8 cellular contexts compared by ENCODE assay signal in the genomic region with DNA sequence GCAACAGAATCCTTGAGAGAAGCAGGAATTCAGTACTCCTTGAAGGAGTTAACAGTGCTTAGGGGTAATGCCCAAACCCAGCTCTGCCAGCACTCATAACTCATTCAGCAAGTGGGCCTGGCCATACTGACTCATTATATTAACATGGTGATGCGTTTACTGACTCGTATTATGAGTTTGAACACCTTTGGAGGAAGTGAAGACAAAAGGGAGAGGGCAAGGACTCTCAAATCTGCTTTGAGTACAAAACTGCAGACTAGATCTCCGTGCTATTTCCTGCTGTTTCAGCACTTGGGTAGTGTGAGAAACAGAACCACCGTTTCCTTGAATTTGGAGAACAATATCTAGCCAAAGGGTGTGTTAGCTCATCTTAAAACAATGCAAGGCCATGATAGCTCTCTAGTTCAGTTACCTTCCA. TPM values are rescaled to one million over a fixed set of nuclear protein-coding genes. Genes with fewer than 3 reads are reported as not detected.
DNase-seq lines count a peak whose midpoint lies in the region; ATAC-seq and TF ChIP-seq lines count a peak whose summit lies in the region.
"Had no signal": no experiment of that assay in that cellular context is flagged by ENCODE, and none has a peak within 500 bp of the region (broad histone marks: within the 10 kb centered on the region; RNA-seq: fewer than 3 reads in every experiment).

No MANE protein-coding gene starts in this region.

- H3K27me3 Mint-ChIP-seq in chondrocyte (ENCODE audit: low read depth): no peaks in the 10 kb centered on the region

- ATAC-seq in GM19043 (IDR thresholded peaks at IDR 0.05; ENCODE audit: low read depth, unreplicated experiment) (peak; percentile 58), HG02870 (IDR thresholded peaks at IDR 0.05; ENCODE audit: unreplicated experiment) (peak; percentile 93), SK-N-SH treated with all-trans-retinoic acid at 6 μM for 48 hours (peak; percentile 53; the same call in 2 of the 3 replicates), HG03457 (IDR thresholded peaks at IDR 0.05; ENCODE audit: unreplicated experiment) (no peak), HG02938 (IDR thresholded peaks at IDR 0.05; ENCODE audit: unreplicated experiment) (no peak)

- no peak overlapping the region for H3K27ac Mint-ChIP-seq in chondrocyte (ENCODE audit: unreplicated experiment)

- DNase-seq in renal cortical epithelial cell (ENCODE audit: low read depth) (peak; percentile 29), chondrocyte (ENCODE audit: low spot score) (no peak)
- DNase-seq: retina had no signal

- H3K9me3 Mint-ChIP-seq in chondrocyte (ENCODE audit: low read depth): no peaks in the 10 kb centered on the region

- H3K4me1 Mint-ChIP-seq in chondrocyte (ENCODE audit: low read depth): peaks cover 9% of the 10 kb centered on the region

- no peaks in the 10 kb centered on the region for H3K36me3 Mint-ChIP-seq in chondrocyte (ENCODE audit: low read depth)

- H3K4me3 Mint-ChIP-seq in chondrocyte (ENCODE audit: unreplicated experiment): no peak overlapping the region

- TF ChIP-seq CTCF in chondrocyte (IDR thresholded peaks at IDR 0.05): no peak

TF ChIP-seq in SK-N-SH treated with all-trans-retinoic acid at 6 μM for 48 hours, 23 proteins besides CTCF, POLR2A, EP300 and RAD21:
- no peak for TF ChIP-seq ARNTL (CRISPR knock-in tag; IDR thresholded peaks at IDR 0.05; ENCODE audit: borderline replicate concordance, low read depth)
- TF ChIP-seq BACH2 (CRISPR knock-in tag; IDR thresholded peaks at IDR 0.05; ENCODE audit: borderline replicate concordance): no peak
- TF ChIP-seq ESRRG (CRISPR knock-in tag; IDR thresholded peaks at IDR 0.05): no peak
- TF ChIP-seq, protein P1, sequence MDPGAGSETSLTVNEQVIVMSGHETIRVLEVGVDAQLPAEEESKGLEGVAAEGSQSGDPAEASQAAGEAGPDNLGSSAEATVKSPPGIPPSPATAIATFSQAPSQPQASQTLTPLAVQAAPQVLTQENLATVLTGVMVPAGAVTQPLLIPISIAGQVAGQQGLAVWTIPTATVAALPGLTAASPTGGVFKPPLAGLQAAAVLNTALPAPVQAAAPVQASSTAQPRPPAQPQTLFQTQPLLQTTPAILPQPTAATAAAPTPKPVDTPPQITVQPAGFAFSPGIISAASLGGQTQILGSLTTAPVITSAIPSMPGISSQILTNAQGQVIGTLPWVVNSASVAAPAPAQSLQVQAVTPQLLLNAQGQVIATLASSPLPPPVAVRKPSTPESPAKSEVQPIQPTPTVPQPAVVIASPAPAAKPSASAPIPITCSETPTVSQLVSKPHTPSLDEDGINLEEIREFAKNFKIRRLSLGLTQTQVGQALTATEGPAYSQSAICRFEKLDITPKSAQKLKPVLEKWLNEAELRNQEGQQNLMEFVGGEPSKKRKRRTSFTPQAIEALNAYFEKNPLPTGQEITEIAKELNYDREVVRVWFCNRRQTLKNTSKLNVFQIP (CRISPR knock-in tag; IDR thresholded peaks at IDR 0.05; ENCODE audit: borderline replicate concordance, low read depth): no peak
- TF ChIP-seq, protein P2, sequence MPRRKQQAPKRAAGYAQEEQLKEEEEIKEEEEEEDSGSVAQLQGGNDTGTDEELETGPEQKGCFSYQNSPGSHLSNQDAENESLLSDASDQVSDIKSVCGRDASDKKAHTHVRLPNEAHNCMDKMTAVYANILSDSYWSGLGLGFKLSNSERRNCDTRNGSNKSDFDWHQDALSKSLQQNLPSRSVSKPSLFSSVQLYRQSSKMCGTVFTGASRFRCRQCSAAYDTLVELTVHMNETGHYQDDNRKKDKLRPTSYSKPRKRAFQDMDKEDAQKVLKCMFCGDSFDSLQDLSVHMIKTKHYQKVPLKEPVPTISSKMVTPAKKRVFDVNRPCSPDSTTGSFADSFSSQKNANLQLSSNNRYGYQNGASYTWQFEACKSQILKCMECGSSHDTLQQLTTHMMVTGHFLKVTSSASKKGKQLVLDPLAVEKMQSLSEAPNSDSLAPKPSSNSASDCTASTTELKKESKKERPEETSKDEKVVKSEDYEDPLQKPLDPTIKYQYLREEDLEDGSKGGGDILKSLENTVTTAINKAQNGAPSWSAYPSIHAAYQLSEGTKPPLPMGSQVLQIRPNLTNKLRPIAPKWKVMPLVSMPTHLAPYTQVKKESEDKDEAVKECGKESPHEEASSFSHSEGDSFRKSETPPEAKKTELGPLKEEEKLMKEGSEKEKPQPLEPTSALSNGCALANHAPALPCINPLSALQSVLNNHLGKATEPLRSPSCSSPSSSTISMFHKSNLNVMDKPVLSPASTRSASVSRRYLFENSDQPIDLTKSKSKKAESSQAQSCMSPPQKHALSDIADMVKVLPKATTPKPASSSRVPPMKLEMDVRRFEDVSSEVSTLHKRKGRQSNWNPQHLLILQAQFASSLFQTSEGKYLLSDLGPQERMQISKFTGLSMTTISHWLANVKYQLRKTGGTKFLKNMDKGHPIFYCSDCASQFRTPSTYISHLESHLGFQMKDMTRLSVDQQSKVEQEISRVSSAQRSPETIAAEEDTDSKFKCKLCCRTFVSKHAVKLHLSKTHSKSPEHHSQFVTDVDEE (CRISPR knock-in tag; IDR thresholded peaks at IDR 0.05): no peak
- TF ChIP-seq GLIS3 (CRISPR knock-in tag; IDR thresholded peaks at IDR 0.05): no peak
- no peak for TF ChIP-seq PPARA (CRISPR knock-in tag; IDR thresholded peaks at IDR 0.05; ENCODE audit: borderline replicate concordance)
- no peak for TF ChIP-seq ZNF70 (CRISPR knock-in tag; IDR thresholded peaks at IDR 0.05)
- TF ChIP-seq ZNF8 (CRISPR knock-in tag; IDR thresholded peaks at IDR 0.05): no peak
- no peak for TF ChIP-seq TOX (CRISPR knock-in tag; IDR thresholded peaks at IDR 0.05; ENCODE audit: borderline replicate concordance)
- TF ChIP-seq, protein P3, sequence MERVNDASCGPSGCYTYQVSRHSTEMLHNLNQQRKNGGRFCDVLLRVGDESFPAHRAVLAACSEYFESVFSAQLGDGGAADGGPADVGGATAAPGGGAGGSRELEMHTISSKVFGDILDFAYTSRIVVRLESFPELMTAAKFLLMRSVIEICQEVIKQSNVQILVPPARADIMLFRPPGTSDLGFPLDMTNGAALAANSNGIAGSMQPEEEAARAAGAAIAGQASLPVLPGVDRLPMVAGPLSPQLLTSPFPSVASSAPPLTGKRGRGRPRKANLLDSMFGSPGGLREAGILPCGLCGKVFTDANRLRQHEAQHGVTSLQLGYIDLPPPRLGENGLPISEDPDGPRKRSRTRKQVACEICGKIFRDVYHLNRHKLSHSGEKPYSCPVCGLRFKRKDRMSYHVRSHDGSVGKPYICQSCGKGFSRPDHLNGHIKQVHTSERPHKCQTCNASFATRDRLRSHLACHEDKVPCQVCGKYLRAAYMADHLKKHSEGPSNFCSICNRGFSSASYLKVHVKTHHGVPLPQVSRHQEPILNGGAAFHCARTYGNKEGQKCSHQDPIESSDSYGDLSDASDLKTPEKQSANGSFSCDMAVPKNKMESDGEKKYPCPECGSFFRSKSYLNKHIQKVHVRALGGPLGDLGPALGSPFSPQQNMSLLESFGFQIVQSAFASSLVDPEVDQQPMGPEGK (CRISPR knock-in tag; IDR thresholded peaks at IDR 0.05; ENCODE audit: borderline replicate concordance): no peak
- TF ChIP-seq, protein P4, sequence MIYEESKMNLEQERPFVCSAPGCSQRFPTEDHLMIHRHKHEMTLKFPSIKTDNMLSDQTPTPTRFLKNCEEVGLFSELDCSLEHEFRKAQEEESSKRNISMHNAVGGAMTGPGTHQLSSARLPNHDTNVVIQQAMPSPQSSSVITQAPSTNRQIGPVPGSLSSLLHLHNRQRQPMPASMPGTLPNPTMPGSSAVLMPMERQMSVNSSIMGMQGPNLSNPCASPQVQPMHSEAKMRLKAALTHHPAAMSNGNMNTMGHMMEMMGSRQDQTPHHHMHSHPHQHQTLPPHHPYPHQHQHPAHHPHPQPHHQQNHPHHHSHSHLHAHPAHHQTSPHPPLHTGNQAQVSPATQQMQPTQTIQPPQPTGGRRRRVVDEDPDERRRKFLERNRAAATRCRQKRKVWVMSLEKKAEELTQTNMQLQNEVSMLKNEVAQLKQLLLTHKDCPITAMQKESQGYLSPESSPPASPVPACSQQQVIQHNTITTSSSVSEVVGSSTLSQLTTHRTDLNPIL (CRISPR knock-in tag; IDR thresholded peaks at IDR 0.05; ENCODE audit: low read depth): no peak
- TF ChIP-seq ZNF565 (CRISPR knock-in tag; conservative IDR thresholded peaks at IDR 0.05; ENCODE audit: low read depth): no peak
- TF ChIP-seq ZC3H10 (CRISPR knock-in tag; IDR thresholded peaks at IDR 0.05): no peak
- no peak for TF ChIP-seq ZFP30 (CRISPR knock-in tag; IDR thresholded peaks at IDR 0.05)
- no peak for TF ChIP-seq CSDC2 (CRISPR knock-in tag; IDR thresholded peaks at IDR 0.05)

RNA-seq across cellular contexts. Expression of a gene that starts 30.8 kb away (rescaled TPM):
- total RNA-seq in renal cortical epithelial cell: 1.0 and 1.1 TPM in 2 replicates
- 1.00 to 1.5 TPM (median 1.2 TPM) in 3 replicates for total RNA-seq in chondrocyte

Comparison
In these comparisons a context has a peak if more than half of its experiments do, and no peak if none do; other contexts are left out.
1. ATAC-seq: peak in GM19043 (single experiment), HG02870 (single experiment) and SK-N-SH treated with all-trans-retinoic acid at 6 μM for 48 hours (single experiment); none in HG03457 (single experiment) and HG02938 (single experiment).